ENCODE assay signal across 1 cellular context in genomic region chr5:52767766-52768480, GRCh38.
TF ChIP-seq lines count a peak whose summit lies in the region.

No MANE protein-coding gene starts in this region.

TF ChIP-seq in GM12878, 131 proteins besides CTCF, POLR2A, EP300 and RAD21 (continued from another document):
- TF ChIP-seq CEBPB (IDR thresholded peaks at IDR 0.05; ENCODE audit: borderline replicate concordance in 1 of 2, low read depth in 2 of 2, low read length in 2 of 2) (no peak), NFYA (IDR thresholded peaks at IDR 0.05; ENCODE audit: borderline replicate concordance, low read depth, low read length) (no peak), FOXM1 (IDR thresholded peaks at IDR 0.05; ENCODE audit: low read depth, low read length) (peak; percentile 53; the same call in 1 of the 2 replicates), SMC3 (IDR thresholded peaks at IDR 0.05; ENCODE audit: borderline replicate concordance, low read length) (no peak), PAX5 (IDR thresholded peaks at IDR 0.05; ENCODE audit: borderline replicate concordance, low read depth, low read length) (no peak), RUNX3 (IDR thresholded peaks at IDR 0.05; ENCODE audit: low read length) (peak; percentile 60), KAT2A (conservative IDR thresholded peaks at IDR 0.05; ENCODE audit: control insufficient read depth, low read depth, low read length) (no peak), BHLHE40 (IDR thresholded peaks at IDR 0.05; ENCODE audit: borderline replicate concordance in 1 of 2, low read depth in 2 of 2, low read length in 1 of 2) (no peak), ELK1 (IDR thresholded peaks at IDR 0.05; ENCODE audit: low read depth, low read length) (no peak), SUZ12 (IDR thresholded peaks at IDR 0.05; ENCODE audit: unreplicated experiment) (no peak), EED (IDR thresholded peaks at IDR 0.05; ENCODE audit: low read depth) (no peak), BRCA1 (IDR thresholded peaks at IDR 0.05; ENCODE audit: low read depth, low read length) (no peak), SREBF1 (IDR thresholded peaks at IDR 0.05; ENCODE audit: low read length) (no peak), SUPT20H (IDR thresholded peaks at IDR 0.05; ENCODE audit: borderline replicate concordance, control insufficient read depth, low read depth, low read length) (no peak), STAT1 (conservative IDR thresholded peaks at IDR 0.05) (no peak), RB1 (IDR thresholded peaks at IDR 0.05; ENCODE audit: borderline replicate concordance) (no peak), RFX5 (IDR thresholded peaks at IDR 0.05; ENCODE audit: low read depth, low read length) (no peak), ZSCAN29 (IDR thresholded peaks at IDR 0.05) (no peak)
- TF ChIP-seq, protein P1, sequence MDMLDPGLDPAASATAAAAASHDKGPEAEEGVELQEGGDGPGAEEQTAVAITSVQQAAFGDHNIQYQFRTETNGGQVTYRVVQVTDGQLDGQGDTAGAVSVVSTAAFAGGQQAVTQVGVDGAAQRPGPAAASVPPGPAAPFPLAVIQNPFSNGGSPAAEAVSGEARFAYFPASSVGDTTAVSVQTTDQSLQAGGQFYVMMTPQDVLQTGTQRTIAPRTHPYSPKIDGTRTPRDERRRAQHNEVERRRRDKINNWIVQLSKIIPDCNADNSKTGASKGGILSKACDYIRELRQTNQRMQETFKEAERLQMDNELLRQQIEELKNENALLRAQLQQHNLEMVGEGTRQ (IDR thresholded peaks at IDR 0.05; ENCODE audit: borderline replicate concordance, low read depth, low read length): no peak
